Comparison of ENCODE assay signal across 23 cellular contexts in genomic region chr12:27253347-27253746, GRCh38. TPM values are rescaled to one million over a fixed set of nuclear protein-coding genes. Genes with fewer than 3 reads are reported as not detected.
DNase-seq lines count a peak whose midpoint lies in the region; ATAC-seq and TF ChIP-seq lines count a peak whose summit lies in the region.
"Had no signal": no experiment of that assay in that cellular context is flagged by ENCODE, and none has a peak within 500 bp of the region (broad histone marks: within the 10 kb centered on the region; RNA-seq: fewer than 3 reads in every experiment).

No MANE protein-coding gene starts in this region.

- intact Hi-C loops in psoas muscle (cut with DNase I) (no loop called here), sciatic nerve (cut with DNase I) (no loop called here)

- WGBS in gastroesophageal sphincter (ENCODE audit: low coverage in 1 of 2), 2 donors: 80 to 83% methylated on average over 2 of the region's 2 CpGs
- WGBS in smooth muscle cell (ENCODE audit: low lambda C conversion rate): 83% methylated on average over 2 of the region's 2 CpGs
- 91 to 98% (median 92%) methylated on average over 2 of the region's 2 CpGs for WGBS in psoas muscle, 3 donors

- H3K27me3 ChIP-seq in gastroesophageal sphincter (no peaks in the 10 kb centered on the region), smooth muscle cell (ENCODE audit: low read depth) (no peaks in the 10 kb centered on the region), psoas muscle (ENCODE audit: insufficient read depth in 3 of 3, low read length in 2 of 3) (no peaks in the 10 kb centered on the region)
- H3K27me3 ChIP-seq: SJCRH30 had no signal

- H3K4me2 ChIP-seq in smooth muscle cell: peak overlapping the region; percentile 29

- TF ChIP-seq EP300 in gastroesophageal sphincter (IDR thresholded peaks at IDR 0.05): no peak

- no peaks in the 10 kb centered on the region for H3K9me3 ChIP-seq in gastroesophageal sphincter
- H3K9me3 ChIP-seq in smooth muscle cell (replicated peaks; ENCODE audit: low read depth): no peaks in the 10 kb centered on the region
- no peaks in the 10 kb centered on the region for H3K9me3 ChIP-seq in psoas muscle
- H3K9me3 ChIP-seq: SJCRH30 had no signal

- TF ChIP-seq CTCF in gastroesophageal sphincter (IDR thresholded peaks at IDR 0.05) (no peak), smooth muscle cell (IDR thresholded peaks at IDR 0.05; ENCODE audit: borderline replicate concordance, insufficient read depth, poor library complexity, severe bottlenecking) (no peak), psoas muscle (IDR thresholded peaks at IDR 0.05) (no peak)

- H3K9ac ChIP-seq in smooth muscle cell (ENCODE audit: low read depth): no peak overlapping the region

- ATAC-seq in GM18907 (IDR thresholded peaks at IDR 0.05; ENCODE audit: unreplicated experiment): peak; percentile 6
- no peak for ATAC-seq in gastroesophageal sphincter
- no peak for ATAC-seq in psoas muscle
- no peak for ATAC-seq in sciatic nerve
- ATAC-seq: activated naive CD8-positive, alpha-beta T cell treated with anti-CD3 and anti-CD28 coated beads, Interleukin-2, amount 50 U/mL, for 24 hours; activated T-cell treated with anti-CD3 and anti-CD28 coated beads, Interleukin-2, amount 50 U/mL, for 4 hours; Panc1 had no signal

- peak; percentile 31 for DNase-seq in NCI-H69 (lab: John Stamatoyannopoulos, UW)
- no peak for DNase-seq in smooth muscle cell (lab: John Stamatoyannopoulos, UW; ENCODE audit: unreplicated experiment)
- no peak for DNase-seq in psoas muscle
- DNase-seq in sciatic nerve (ENCODE audit: low spot score): no peak
- no peak for DNase-seq in islet precursor cell
- DNase-seq: activated CD4-positive, alpha-beta T cell treated with anti-CD3 and anti-CD28 coated beads, Interleukin-2, amount 10 ng/mL, durations not matched to agents 24 days and 14 days; activated naive CD8-positive, alpha-beta T cell treated with anti-CD3 and anti-CD28 coated beads, Interleukin-2, amount 50 U/mL, for 24 hours; activated T-cell treated with anti-CD3 and anti-CD28 coated beads, Interleukin-2, amount 50 U/mL, for 4 hours; C1 segment of cervical spinal cord; Calu3; glutamatergic neuron; H7; IMR-90; NCI-H1048; NCI-H1694 treated with DMSO at 0.1 percent for 48 hours; NCI-H2171; NCI-H526; nucleus accumbens; SJCRH30; stimulated activated CD4-positive, alpha-beta T cell treated with anti-CD3 and anti-CD28 coated beads, Interleukin-2, amount 100 ng/mL, for 24 hours had no signal

- H2AFZ ChIP-seq in smooth muscle cell (ENCODE audit: low read depth): no peak overlapping the region

- H3K27ac ChIP-seq in gastroesophageal sphincter: peak overlapping the region in 3 of 4 donors; percentile 26 to 92 (median 49)
- peak overlapping the region; percentile 10 for H3K27ac ChIP-seq in smooth muscle cell (ENCODE audit: low read depth)
- H3K27ac ChIP-seq in psoas muscle: no peak overlapping the region
- H3K27ac ChIP-seq: SJCRH30 had no signal

- peaks cover 12% of the 10 kb centered on the region for H3F3A ChIP-seq in smooth muscle cell (ENCODE audit: low read depth)

- H3K4me3 ChIP-seq in gastroesophageal sphincter (no peak overlapping the region), smooth muscle cell (no peak overlapping the region), psoas muscle (no peak overlapping the region)
- H3K4me3 ChIP-seq: SJCRH30 had no signal

- TF ChIP-seq POLR2A in gastroesophageal sphincter (IDR thresholded peaks at IDR 0.05): no peak

- H3K79me2 ChIP-seq in smooth muscle cell (ENCODE audit: low read depth): peaks cover 100% of the 10 kb centered on the region

- H3K4me1 ChIP-seq in gastroesophageal sphincter (peaks cover 4 to 98% (median 23%) of the 10 kb centered on the region in 3 donors), smooth muscle cell (ENCODE audit: low read depth) (peaks cover 3% of the 10 kb centered on the region), psoas muscle (no peaks in the 10 kb centered on the region)
- H3K4me1 ChIP-seq: SJCRH30 had no signal

- H3K36me3 ChIP-seq in gastroesophageal sphincter: no peaks in the 10 kb centered on the region
- no peaks in the 10 kb centered on the region for H3K36me3 ChIP-seq in smooth muscle cell (ENCODE audit: low read depth)
- no peaks in the 10 kb centered on the region for H3K36me3 ChIP-seq in psoas muscle (ENCODE audit: insufficient read depth in 1 of 2, low read depth in 1 of 2)
- H3K36me3 ChIP-seq: SJCRH30 had no signal

- peaks cover 99% of the 10 kb centered on the region for H4K20me1 ChIP-seq in smooth muscle cell (ENCODE audit: low read depth)

RNA-seq across cellular contexts. Expression of gene STK38L, which starts 9.3 kb away (rescaled TPM):
- total RNA-seq in gastroesophageal sphincter: 100 to 1,000 TPM in 1 of 4 donors, 10 to 100 TPM in 3; 70.0 to 111 (median 79.2) TPM
- 178 and 190 TPM in 2 replicates for total RNA-seq in smooth muscle cell
- polyA plus RNA-seq in smooth muscle cell: 57.8 and 82.7 TPM in 2 replicates
- total RNA-seq in psoas muscle: 10 to 100 TPM; 16.3 to 21.2 (median 18.6) TPM
- 10 to 100 TPM in 1 of 3 donors, 1 to 10 TPM in 2; 3.7 to 13.3 (median 4.3) TPM for polyA plus RNA-seq in psoas muscle
- total RNA-seq in sciatic nerve: 45.1 TPM
